In the genomic region with DNA sequence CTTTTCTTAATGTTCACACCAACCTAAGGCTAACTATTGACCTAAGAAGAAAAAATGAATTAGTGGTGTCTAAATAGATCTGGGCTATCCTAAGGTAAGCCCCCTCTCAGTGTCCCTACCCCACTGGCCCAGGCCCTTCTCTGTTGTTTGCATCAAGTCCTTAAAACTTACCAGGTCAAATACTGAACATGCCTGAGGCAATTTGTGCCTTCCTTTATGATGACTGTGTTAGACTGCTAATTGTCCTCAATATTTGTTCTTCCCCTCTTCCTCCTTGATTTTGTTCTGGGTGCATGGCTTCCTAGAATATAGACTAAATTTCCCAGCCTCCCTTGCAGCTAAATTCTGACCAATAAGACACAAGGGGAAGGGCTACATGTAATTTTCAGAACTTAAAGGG, we compare ENCODE assay signal across 28 cellular contexts.
"Had no signal": no experiment of that assay in that cellular context is flagged by ENCODE, and none has a peak within 500 bp of the region (broad histone marks: within the 10 kb centered on the region; RNA-seq: fewer than 3 reads in every experiment).

No MANE protein-coding gene starts in this region.

- H3K4me3 Mint-ChIP-seq: activated naive CD4-positive, alpha-beta T cell treated with anti-CD3 and anti-CD28 coated beads for 36 hours; activated naive CD8-positive, alpha-beta T cell treated with anti-CD3 and anti-CD28 coated beads for 36 hours; nephron had no signal

- H3K9me3 ChIP-seq: ascending aorta, lower lobe of right lung, neutrophil, prostate gland, sigmoid colon, suprapubic skin, upper lobe of right lung had no signal

- H3K27ac ChIP-seq: ascending aorta, left lung, lower lobe of right lung, neutrophil, pancreas, prostate gland, sigmoid colon, suprapubic skin, tibial artery, upper lobe of right lung, VCaP had no signal

- H3K36me3 Mint-ChIP-seq: activated naive CD8-positive, alpha-beta T cell treated with anti-CD3 and anti-CD28 coated beads for 36 hours had no signal

- ATAC-seq: left lung, lower lobe of right lung, pancreas, upper lobe of right lung had no signal

- H3K4me1 Mint-ChIP-seq: activated naive CD8-positive, alpha-beta T cell treated with anti-CD3 and anti-CD28 coated beads for 36 hours; nephron had no signal

- H3K27me3 ChIP-seq: ascending aorta, breast epithelium, left lung, neutrophil, pancreas, sigmoid colon, suprapubic skin, tibial artery, upper lobe of right lung had no signal

- H3K4me1 ChIP-seq: ascending aorta, breast epithelium, left lung, lower lobe of right lung, pancreas, prostate gland, sigmoid colon, tibial artery, upper lobe of right lung had no signal

- DNase-seq: activated CD4-positive, alpha-beta T cell treated with anti-CD3 and anti-CD28 coated beads for 4 hours; activated CD4-positive, alpha-beta T cell treated with anti-CD3 and anti-CD28 coated beads, Interleukin-2, amount 50 U/mL, for 48 hours; activated CD8-positive, alpha-beta memory T cell treated with anti-CD3 and anti-CD28 coated beads for 24 hours; activated effector memory CD4-positive, alpha-beta T cell treated with anti-CD3 and anti-CD28 coated beads, Interleukin-2, amount 50 U/mL, for 16 hours; activated naive CD4-positive, alpha-beta T cell treated with anti-CD3 and anti-CD28 coated beads for 36 hours; activated naive CD8-positive, alpha-beta T cell treated with anti-CD3 and anti-CD28 coated beads for 36 hours; central memory CD4-positive, alpha-beta T cell; foreskin melanocyte; left lung; lower lobe of right lung; mesendoderm; pancreas; sigmoid colon; small intestine; stimulated activated CD4-positive, alpha-beta T cell treated with anti-CD3 and anti-CD28 coated beads, Interleukin-15, amount 100 ng/mL, for 24 hours; stimulated activated naive CD4-positive, alpha-beta T cell; T-helper 1 cell; tibial artery; upper lobe of right lung had no signal

- FAIRE-seq: endothelial cell of umbilical vein, islet of Langerhans, pancreas, small intestine had no signal

- H3K4me3 ChIP-seq: ascending aorta, breast epithelium, left lung, lower lobe of right lung, pancreas, prostate gland, sigmoid colon, suprapubic skin, tibial artery, upper lobe of right lung had no signal

- H3K36me3 ChIP-seq: ascending aorta, breast epithelium, left lung, lower lobe of right lung, neutrophil, pancreas, prostate gland, sigmoid colon, suprapubic skin, tibial artery, upper lobe of right lung had no signal

- H3K27ac Mint-ChIP-seq: activated naive CD4-positive, alpha-beta T cell treated with anti-CD3 and anti-CD28 coated beads for 36 hours; activated naive CD8-positive, alpha-beta T cell treated with anti-CD3 and anti-CD28 coated beads for 36 hours; nephron had no signal
